In the genomic region with DNA sequence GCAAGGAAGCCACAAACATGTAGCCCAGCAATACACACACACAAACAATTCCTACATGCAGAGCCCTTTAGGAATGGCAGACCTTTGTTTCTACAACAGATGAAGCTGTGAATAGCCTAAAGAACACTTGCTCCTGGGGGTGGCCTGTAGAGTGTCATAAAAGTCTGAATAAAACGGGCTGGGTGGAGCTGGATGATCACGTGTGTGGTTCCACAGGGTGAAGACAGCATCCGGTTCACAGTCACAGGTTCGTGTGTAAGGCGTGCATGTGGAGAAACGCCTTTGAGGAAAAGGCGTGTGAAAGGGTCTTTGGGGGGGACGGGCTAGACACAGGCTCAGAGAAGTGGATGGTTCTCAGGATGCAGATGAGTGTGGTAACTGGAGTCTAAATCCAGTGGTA, we compare ENCODE assay signal across 18 cellular contexts.
DNase-seq lines count a peak whose midpoint lies in the region; ATAC-seq and TF ChIP-seq lines count a peak whose summit lies in the region.
"Had no signal": no experiment of that assay in that cellular context is flagged by ENCODE, and none has a peak within 500 bp of the region (broad histone marks: within the 10 kb centered on the region; RNA-seq: fewer than 3 reads in every experiment).

No MANE protein-coding gene starts in this region.

- no peaks in the 10 kb centered on the region for H3K36me3 ChIP-seq in mucosa of descending colon (ENCODE audit: low read depth)
- H3K36me3 ChIP-seq in tibial artery: peaks cover 13 to 22% (median 20%) of the 10 kb centered on the region in 3 donors

- no peaks in the 10 kb centered on the region for H3K36me3 Mint-ChIP-seq in activated CD4-positive, alpha-beta memory T cell treated with anti-CD3 and anti-CD28 coated beads, Interleukin-2, amount 10 ng/mL, durations not matched to agents 7 days and 5 days (ENCODE audit: low read depth)

- no peaks in the 10 kb centered on the region for H3K27me3 ChIP-seq in tibial artery
- H3K27me3 ChIP-seq: gastroesophageal sphincter, testis had no signal

- intact Hi-C loops in cardiac septum (cut with DNase I) (no loop called here), left ventricle myocardium superior (cut with micrococcal nuclease) (no loop called here), mucosa of descending colon (cut with DNase I, micrococcal nuclease) (no loop called here), tibial artery (cut with DNase I; ENCODE audit: low total_unique reads) (no loop called here)

- H3K4me3 Mint-ChIP-seq in activated CD4-positive, alpha-beta memory T cell treated with anti-CD3 and anti-CD28 coated beads, Interleukin-2, amount 10 ng/mL, durations not matched to agents 7 days and 5 days: no peak overlapping the region
- H3K4me3 Mint-ChIP-seq: T-cell had no signal

- H3K27ac Mint-ChIP-seq in activated CD4-positive, alpha-beta memory T cell treated with anti-CD3 and anti-CD28 coated beads, Interleukin-2, amount 10 ng/mL, durations not matched to agents 7 days and 5 days: peak overlapping the region; percentile 61

- H3K4me3 ChIP-seq in mucosa of descending colon (no peak overlapping the region), tibial artery (no peak overlapping the region)
- H3K4me3 ChIP-seq: gastroesophageal sphincter, testis had no signal

- POLR2A ChIA-PET in activated CD4-positive, alpha-beta memory T cell treated with anti-CD3 and anti-CD28 coated beads, Interleukin-2, amount 10 ng/mL, durations not matched to agents 7 days and 5 days (lab: Charles Lee): interaction anchor here (1.4 kb wide), 1 partner anchor 24 kb away, joined by 6 read pairs; no protein-coding TSS in a partner anchor

- no peak for TF ChIP-seq CTCF in mucosa of descending colon (IDR thresholded peaks at IDR 0.05)
- TF ChIP-seq CTCF in tibial artery (IDR thresholded peaks at IDR 0.05): no peak

- CTCF ChIA-PET in activated CD4-positive, alpha-beta memory T cell treated with anti-CD3 and anti-CD28 coated beads, Interleukin-2, amount 10 ng/mL, durations not matched to agents 7 days and 5 days (lab: Charles Lee): interaction anchor here (0.9 to 1.0 kb wide), 3 partner anchors 15 to 21 kb away, joined by 3 to 4 read pairs (median 3); no protein-coding TSS in a partner anchor

- H3K27me3 Mint-ChIP-seq in activated CD4-positive, alpha-beta memory T cell treated with anti-CD3 and anti-CD28 coated beads, Interleukin-2, amount 10 ng/mL, durations not matched to agents 7 days and 5 days: no peaks in the 10 kb centered on the region
- H3K27me3 Mint-ChIP-seq: T-cell had no signal

- DNase-seq in cardiac septum (ENCODE audit: low spot score): peak; percentile 22
- no peak for DNase-seq in left ventricle myocardium superior
- DNase-seq in activated CD4-positive, alpha-beta memory T cell treated with anti-CD3 and anti-CD28 coated beads, Interleukin-2, amount 10 ng/mL, durations not matched to agents 7 days and 5 days: no peak
- peak in 1 of 3 donors; percentile 74 for DNase-seq in mucosa of descending colon
- DNase-seq in tibial artery: peak in 1 of 2 donors; percentile 23
- DNase-seq in NCI-H2171 treated with DMSO at 0.1 percent for 48 hours (lab: John Stamatoyannopoulos, UW): no peak
- DNase-seq in HUDEP-2 (lab: John Stamatoyannopoulos, UW; ENCODE audit: unreplicated experiment in 76 of 76): no peak
- DNase-seq: DMS 273 treated with DMSO at 0.1 percent for 48 hours; mammary epithelial cell; NCI-H1436 treated with DMSO at 0.1 percent for 48 hours; NCI-H226; NK-92 treated with Interleukin-12 subunit alpha and Interleukin-12 subunit beta, amount 100 ng/mL, for 24 hours; T-cell; testis; WERI-Rb-1 had no signal

- H3K4me1 ChIP-seq in mucosa of descending colon (ENCODE audit: low read depth) (peaks cover 10% of the 10 kb centered on the region), tibial artery (peaks cover 0 to 28% (median 17%) of the 10 kb centered on the region in 4 donors)

- H3K9me3 ChIP-seq in mucosa of descending colon: no peaks in the 10 kb centered on the region
- H3K9me3 ChIP-seq in tibial artery: no peaks in the 10 kb centered on the region
- H3K9me3 ChIP-seq: gastroesophageal sphincter, testis had no signal

- H3K4me1 Mint-ChIP-seq in activated CD4-positive, alpha-beta memory T cell treated with anti-CD3 and anti-CD28 coated beads, Interleukin-2, amount 10 ng/mL, durations not matched to agents 7 days and 5 days: peaks cover 67% of the 10 kb centered on the region

- ATAC-seq in left ventricle myocardium superior (no peak), mucosa of descending colon (peak; percentile 92), HG03108 (IDR thresholded peaks at IDR 0.05; ENCODE audit: unreplicated experiment) (no peak)
- ATAC-seq: gastroesophageal sphincter, T-cell had no signal

- H3K27ac ChIP-seq in tibial artery: peak overlapping the region; percentile 60 to 74
- H3K27ac ChIP-seq: epithelial cell of prostate, testis, WERI-Rb-1 had no signal

- no peaks in the 10 kb centered on the region for H3K9me3 Mint-ChIP-seq in activated CD4-positive, alpha-beta memory T cell treated with anti-CD3 and anti-CD28 coated beads, Interleukin-2, amount 10 ng/mL, durations not matched to agents 7 days and 5 days
- H3K9me3 Mint-ChIP-seq: T-cell had no signal
